1 cellular context compared by ENCODE assay signal in the genomic region with DNA sequence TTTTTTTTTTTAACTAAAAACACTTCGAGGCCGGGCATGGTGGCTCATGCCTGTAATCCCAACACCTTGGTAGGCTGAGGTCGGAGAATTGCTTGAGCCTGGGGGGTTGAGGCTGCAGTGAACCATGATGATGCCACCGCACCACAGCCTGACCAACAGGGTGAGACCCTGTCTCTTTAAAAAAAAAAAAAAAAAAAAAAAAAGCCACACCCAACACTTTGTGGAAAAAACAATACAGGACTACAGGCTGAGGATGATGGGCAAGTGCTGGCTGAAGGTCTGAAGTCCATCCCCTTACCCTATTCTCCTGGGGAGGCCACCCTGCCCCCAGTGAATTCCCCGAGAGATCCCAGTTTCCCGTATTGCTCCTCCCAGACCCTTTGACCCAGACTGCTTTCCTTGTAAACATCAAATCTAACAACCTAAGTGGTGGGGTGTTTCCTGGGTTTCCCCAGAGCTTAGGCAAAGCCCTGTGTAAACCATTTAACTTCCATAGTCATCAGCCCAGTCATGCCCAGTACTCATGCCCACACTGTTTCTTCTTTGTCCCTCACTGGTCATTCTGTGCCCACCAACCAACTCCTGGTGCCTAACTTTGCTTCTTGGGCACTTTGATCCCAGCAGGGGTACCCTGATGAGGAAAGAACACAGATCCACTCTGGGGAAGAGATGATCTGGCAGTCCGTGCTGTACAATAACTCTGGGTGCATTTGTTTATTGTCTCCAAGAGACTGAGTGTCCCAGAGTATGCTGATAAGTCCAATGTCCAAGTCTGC.
A peak's percentile ranks its signal among the peaks of the same experiment; 100 is the strongest.
TF ChIP-seq lines count a peak whose summit lies in the region.

No MANE protein-coding gene starts in this region.

TF ChIP-seq in GM12878, 131 proteins besides CTCF, POLR2A, EP300 and RAD21:
- TF ChIP-seq NR2C1 (IDR thresholded peaks at IDR 0.05) (no peak), ZNF384 (IDR thresholded peaks at IDR 0.05; ENCODE audit: borderline replicate concordance, low read depth, low read length) (0 out of 2 replicates have a peak, but pooled peaks have one; percentile 7)
